ENCODE assay signal across 24 cellular contexts in the genomic region with DNA sequence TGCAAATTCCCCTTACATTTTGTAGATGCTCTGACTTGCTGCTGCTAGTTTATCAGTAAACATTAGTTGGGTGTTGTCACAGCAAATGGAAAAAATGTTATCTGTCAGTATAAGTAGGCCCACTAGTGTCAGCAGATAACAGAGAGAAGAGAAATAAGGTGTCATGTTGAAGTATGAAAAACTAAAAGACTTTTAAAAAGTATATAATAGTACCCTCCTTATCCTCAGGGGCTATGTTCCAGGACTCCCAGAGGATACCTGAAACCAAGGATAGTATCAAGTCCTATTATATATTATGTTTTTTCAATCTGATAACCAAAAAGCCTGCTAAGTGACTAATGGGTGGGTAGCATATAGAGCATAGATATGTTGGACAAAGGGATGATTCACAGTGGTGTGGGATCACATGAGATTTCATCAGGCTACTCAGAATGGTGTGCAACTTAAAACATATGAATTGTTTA. TPM values are rescaled to one million over a fixed set of nuclear protein-coding genes. Genes with fewer than 3 reads are reported as not detected.
DNase-seq lines count a peak whose midpoint lies in the region; ATAC-seq and TF ChIP-seq lines count a peak whose summit lies in the region.
"Had no signal": no experiment of that assay in that cellular context is flagged by ENCODE, and none has a peak within 500 bp of the region (broad histone marks: within the 10 kb centered on the region; RNA-seq: fewer than 3 reads in every experiment).

No MANE protein-coding gene starts in this region.

- ATAC-seq in right cardiac atrium (no peak), HG02642 (IDR thresholded peaks at IDR 0.05; ENCODE audit: poor library complexity, unreplicated experiment) (no peak)
- ATAC-seq: heart left ventricle, left ventricle myocardium superior had no signal

- no peaks in the 10 kb centered on the region for H3K4me1 ChIP-seq in breast epithelium
- no peaks in the 10 kb centered on the region for H3K4me1 ChIP-seq in hepatocyte (ENCODE audit: insufficient read depth)
- no peaks in the 10 kb centered on the region for H3K4me1 ChIP-seq in right cardiac atrium (ENCODE audit: control insufficient read depth, insufficient read depth, low read length)

- H3K4me3 Mint-ChIP-seq in MCF 10A (ENCODE audit: unreplicated experiment): no peak overlapping the region
- H3K4me3 Mint-ChIP-seq in activated naive CD4-positive, alpha-beta T cell treated with anti-CD3 and anti-CD28 coated beads for 36 hours: no peak overlapping the region
- H3K4me3 Mint-ChIP-seq: CD8-positive, alpha-beta memory T cell had no signal

- no peaks in the 10 kb centered on the region for H3K79me2 ChIP-seq in hepatocyte

- H3K27me3 Mint-ChIP-seq in MCF 10A (ENCODE audit: insufficient read depth, unreplicated experiment): no peaks in the 10 kb centered on the region
- H3K27me3 Mint-ChIP-seq in activated naive CD4-positive, alpha-beta T cell treated with anti-CD3 and anti-CD28 coated beads for 36 hours (ENCODE audit: low read depth): no peaks in the 10 kb centered on the region

- DNase-seq in MCF 10A (ENCODE audit: unreplicated experiment) (peak; percentile 23), breast epithelium (ENCODE audit: low spot score in 2 of 2) (no peak), brain microvascular endothelial cell (peak; percentile 81), fibroblast of the conjunctiva (ENCODE audit: low read depth) (peak; percentile 49), hepatocyte (ENCODE audit: low spot score) (no peak), right cardiac atrium (no peak)
- DNase-seq in activated naive CD4-positive, alpha-beta T cell treated with anti-CD3 and anti-CD28 coated beads for 36 hours: no peak
- DNase-seq: activated CD4-positive, alpha-beta T cell treated with anti-CD3 and anti-CD28 coated beads, Interleukin-2, amount 50 U/mL, for 4 hours; activated effector memory CD4-positive, alpha-beta T cell treated with anti-CD3 and anti-CD28 coated beads, Interleukin-2, amount 50 U/mL, for 16 hours; AML-193; CD8-positive, alpha-beta memory T cell; DMS79; H7; heart left ventricle; left ventricle myocardium superior; MG63; NCI-H1436; NCI-H69; SHP77 treated with DMSO at 0.1 percent for 48 hours; stimulated activated CD4-positive, alpha-beta T cell treated with anti-CD3 and anti-CD28 coated beads, Interleukin-12 subunit alpha, Interleukin-12 subunit beta, amount 100 ng/mL, for 4 hours; T-helper 1 cell; WERI-Rb-1 had no signal

- H3K9me3 ChIP-seq in breast epithelium: no peaks in the 10 kb centered on the region
- H3K9me3 ChIP-seq in hepatocyte (ENCODE audit: low read depth): no peaks in the 10 kb centered on the region
- no peaks in the 10 kb centered on the region for H3K9me3 ChIP-seq in right cardiac atrium (ENCODE audit: control insufficient read depth, low read length)
- H3K9me3 ChIP-seq: heart left ventricle, MG63 had no signal

- H2AFZ ChIP-seq in hepatocyte: no peak overlapping the region

- H3K36me3 ChIP-seq in breast epithelium: no peaks in the 10 kb centered on the region
- H3K36me3 ChIP-seq in brain microvascular endothelial cell (replicated peaks): no peaks in the 10 kb centered on the region
- no peaks in the 10 kb centered on the region for H3K36me3 ChIP-seq in hepatocyte (replicated peaks; ENCODE audit: insufficient read depth, low read depth)
- H3K36me3 ChIP-seq: heart left ventricle, MG63, WERI-Rb-1 had no signal

- no peak for TF ChIP-seq CTCF in MCF 10A (IDR thresholded peaks at IDR 0.05; ENCODE audit: unreplicated experiment)
- TF ChIP-seq CTCF in breast epithelium (IDR thresholded peaks at IDR 0.05): no peak
- no peak for TF ChIP-seq CTCF in brain microvascular endothelial cell (IDR thresholded peaks at IDR 0.05; ENCODE audit: low read depth, low read length, missing control alignments)
- no peak for TF ChIP-seq CTCF in hepatocyte (IDR thresholded peaks at IDR 0.05; ENCODE audit: poor library complexity)

- no peaks in the 10 kb centered on the region for H3K9me3 Mint-ChIP-seq in MCF 10A (ENCODE audit: unreplicated experiment)
- H3K9me3 Mint-ChIP-seq in activated naive CD4-positive, alpha-beta T cell treated with anti-CD3 and anti-CD28 coated beads for 36 hours: no peaks in the 10 kb centered on the region
- H3K9me3 Mint-ChIP-seq: CD8-positive, alpha-beta memory T cell had no signal

- no peak overlapping the region for H3K4me3 ChIP-seq in breast epithelium
- H3K4me3 ChIP-seq in brain microvascular endothelial cell (ENCODE audit: low read depth, low read length): no peak overlapping the region
- H3K4me3 ChIP-seq in hepatocyte: no peak overlapping the region
- H3K4me3 ChIP-seq in right cardiac atrium (ENCODE audit: low read length): no peak overlapping the region
- H3K4me3 ChIP-seq: heart left ventricle, MG63 had no signal

- no peak overlapping the region for H3K4me2 ChIP-seq in hepatocyte

- no peaks in the 10 kb centered on the region for H3K9me2 ChIP-seq in hepatocyte (replicated peaks; ENCODE audit: insufficient read depth)

- H3K27ac ChIP-seq in breast epithelium: no peak overlapping the region
- peak overlapping the region; percentile 35 for H3K27ac ChIP-seq in brain microvascular endothelial cell
- H3K27ac ChIP-seq in hepatocyte: no peak overlapping the region
- H3K27ac ChIP-seq in right cardiac atrium (ENCODE audit: low read length): no peak overlapping the region
- H3K27ac ChIP-seq: 22Rv1, heart left ventricle, WERI-Rb-1 had no signal

- no peaks in the 10 kb centered on the region for H3K36me3 Mint-ChIP-seq in MCF 10A (ENCODE audit: insufficient read depth, unreplicated experiment)
- H3K36me3 Mint-ChIP-seq in activated naive CD4-positive, alpha-beta T cell treated with anti-CD3 and anti-CD28 coated beads for 36 hours (ENCODE audit: low read depth): no peaks in the 10 kb centered on the region
- H3K36me3 Mint-ChIP-seq: CD8-positive, alpha-beta memory T cell had no signal

- no peak for TF ChIP-seq POLR2A in breast epithelium (IDR thresholded peaks at IDR 0.05)

- H3K27me3 ChIP-seq in breast epithelium (no peaks in the 10 kb centered on the region), brain microvascular endothelial cell (replicated peaks) (no peaks in the 10 kb centered on the region), hepatocyte (no peaks in the 10 kb centered on the region), right cardiac atrium (ENCODE audit: control insufficient read depth, insufficient read depth) (no peaks in the 10 kb centered on the region)
- H3K27me3 ChIP-seq: heart left ventricle, MG63 had no signal

- in situ Hi-C loops in brain microvascular endothelial cell (cut with HindIII; ENCODE audit: low pct_ligation_motif_present, low sequenced_read_pairs): no loop called here

- peaks cover 12% of the 10 kb centered on the region for H3K4me1 Mint-ChIP-seq in MCF 10A (ENCODE audit: insufficient read depth, unreplicated experiment)
- H3K4me1 Mint-ChIP-seq in activated naive CD4-positive, alpha-beta T cell treated with anti-CD3 and anti-CD28 coated beads for 36 hours (ENCODE audit: low read depth): peaks cover 14% of the 10 kb centered on the region
- H3K4me1 Mint-ChIP-seq: CD8-positive, alpha-beta memory T cell had no signal

- H3K27ac Mint-ChIP-seq in MCF 10A (ENCODE audit: low read depth, unreplicated experiment): no peak overlapping the region
- H3K27ac Mint-ChIP-seq in activated naive CD4-positive, alpha-beta T cell treated with anti-CD3 and anti-CD28 coated beads for 36 hours: no peak overlapping the region
- H3K27ac Mint-ChIP-seq: CD8-positive, alpha-beta memory T cell had no signal

- CTCF ChIA-PET in MCF 10A (lab: Yijun Ruan, JAX): interaction anchor here (0.6 to 0.7 kb wide), 2 partner anchors 36 to 62 kb away, joined by 3 read pairs; no protein-coding TSS in a partner anchor
- CTCF ChIA-PET in activated naive CD4-positive, alpha-beta T cell treated with anti-CD3 and anti-CD28 coated beads for 36 hours (lab: Charles Lee): no interaction called here

- no peaks in the 10 kb centered on the region for H4K20me1 ChIP-seq in hepatocyte (ENCODE audit: insufficient read depth, poor library complexity, severe bottlenecking)

- POLR2A ChIA-PET in MCF 10A (lab: Yijun Ruan, JAX): interaction anchor here (0.8 kb wide), 1 partner anchor 10 kb away, joined by 5 read pairs; no protein-coding TSS in a partner anchor

- no TSS peak for BruUV-seq in MCF 10A (replicated peaks; lab: Mats Ljungman, UMichigan)

- intact Hi-C loops in MCF 10A (cut with micrococcal nuclease): no loop called here
- intact Hi-C loops in breast epithelium (cut with DNase I; ENCODE audit: low total_unique reads): no loop called here
- intact Hi-C loops in right cardiac atrium (cut with DNase I): no loop called here
- intact Hi-C loops in activated naive CD4-positive, alpha-beta T cell treated with anti-CD3 and anti-CD28 coated beads for 36 hours (cut with micrococcal nuclease): no loop called here

RNA-seq across cellular contexts. Expression of gene BMP2K, which starts 11.6 kb away (rescaled TPM):
- total RNA-seq in MCF 10A (2022) (47.3 and 50.4 TPM in 2 replicates), breast epithelium (100 to 1,000 TPM in 1 of 3 donors, 10 to 100 TPM in 2; 42.3 to 134 (median 42.4) TPM), hepatocyte (92.5 and 96.5 TPM in 2 replicates), right cardiac atrium (10 to 100 TPM; 43.1 to 62.7 (median 54.6) TPM)
- polyA plus RNA-seq in hepatocyte (27.3 and 27.9 TPM in 2 replicates), right cardiac atrium (12.1 TPM)
- total RNA-seq in activated naive CD4-positive, alpha-beta T cell treated with anti-CD3 and anti-CD28 coated beads for 36 hours: 10 to 100 TPM; 12.7 to 14.5 TPM

Comparison
In these comparisons a context has a peak if more than half of its experiments do, and no peak if none do; other contexts are left out.
1. DNase-seq: peak in MCF 10A (single experiment), brain microvascular endothelial cell (single experiment) and fibroblast of the conjunctiva (single experiment); none in breast epithelium (0 of 2), hepatocyte (single experiment), right cardiac atrium (0 of 3) and activated naive CD4-positive, alpha-beta T cell treated with anti-CD3 and anti-CD28 coated beads for 36 hours (single experiment).